ENCODE assay signal across 16 cellular contexts in genomic region chr11:117734596-117734995, GRCh38.
A peak's percentile ranks its signal among the peaks of the same experiment; 100 is the strongest.
DNase-seq lines count a peak whose midpoint lies in the region; ATAC-seq and TF ChIP-seq lines count a peak whose summit lies in the region.
"Had no signal": no experiment of that assay in that cellular context is flagged by ENCODE, and none has a peak within 500 bp of the region (broad histone marks: within the 10 kb centered on the region; RNA-seq: fewer than 3 reads in every experiment).

No MANE protein-coding gene starts in this region.

- ATAC-seq in GM18505 (IDR thresholded peaks at IDR 0.05; ENCODE audit: unreplicated experiment) = no peak
- ATAC-seq: A549 had no signal

- TF ChIP-seq POLR2A in GM18505 (IDR thresholded peaks at IDR 0.05; ENCODE audit: borderline replicate concordance, extremely low read depth, insufficient read depth, insufficient read length) = no peak

- peak; percentile 13 for DNase-seq in NOMO-1 treated with DMSO at 0.1 percent for 48 hours (lab: John Stamatoyannopoulos, UW; ENCODE audit: unreplicated experiment)
- DNase-seq in NOMO-1 treated with dmso at 0.1 percent for 144 hours (lab: John Stamatoyannopoulos, UW; ENCODE audit: unreplicated experiment) = no peak
- DNase-seq in NCI-H187 treated with DMSO at 0.1 percent for 48 hours (lab: John Stamatoyannopoulos, UW) = peak; percentile 53
- DNase-seq in SK-N-DZ (ENCODE audit: low spot score) = no peak
- DNase-seq in epidermal melanocyte (ENCODE audit: insufficient read length, low spot score) = no peak
- DNase-seq: activated naive CD4-positive, alpha-beta T cell treated with anti-CD3 and anti-CD28 coated beads for 36 hours; brain microvascular endothelial cell; HFFc6; stomach; WERI-Rb-1 had no signal

- H3K27ac ChIP-seq in angular gyrus (ENCODE audit: low read depth, low read length) (peak overlapping the region; percentile 86), temporal lobe (ENCODE audit: low read depth, low read length) (peak overlapping the region; percentile 96)
- H3K27ac ChIP-seq: A549, brain microvascular endothelial cell, SJSA1, skin epidermis, stomach, WERI-Rb-1 had no signal

Comparison
In these comparisons a context has a peak if more than half of its experiments do, and no peak if none do; other contexts are left out.
1. DNase-seq: peak in NOMO-1 treated with DMSO at 0.1 percent for 48 hours (single experiment) and NCI-H187 treated with DMSO at 0.1 percent for 48 hours (single experiment); none in NOMO-1 treated with dmso at 0.1 percent for 144 hours (single experiment), SK-N-DZ (single experiment) and epidermal melanocyte (single experiment).